ENCODE assay signal across 9 cellular contexts in the genomic region with DNA sequence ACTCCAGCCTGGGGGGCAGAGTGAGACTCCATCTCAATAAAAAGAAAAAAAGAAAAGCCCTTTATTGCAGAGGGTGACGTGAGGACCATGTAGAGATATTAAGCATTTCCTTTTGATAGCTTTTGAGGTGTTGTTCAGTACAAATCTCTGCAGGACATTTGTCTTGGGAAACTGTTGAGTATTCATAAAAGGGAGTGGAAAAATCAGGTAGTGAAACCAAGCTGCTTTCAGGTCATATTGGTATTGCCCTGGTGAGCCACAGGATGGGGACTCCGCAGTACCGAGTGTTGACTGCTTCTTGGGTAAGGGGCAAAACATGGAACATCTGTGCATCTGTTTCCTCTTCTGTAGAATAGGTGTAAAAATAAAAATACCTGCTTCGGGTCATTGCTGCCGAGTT. TPM values are rescaled to one million over a fixed set of nuclear protein-coding genes. Genes with fewer than 3 reads are reported as not detected.
DNase-seq lines count a peak whose midpoint lies in the region; ATAC-seq and TF ChIP-seq lines count a peak whose summit lies in the region.
"Had no signal": no experiment of that assay in that cellular context is flagged by ENCODE, and none has a peak within 500 bp of the region (broad histone marks: within the 10 kb centered on the region; RNA-seq: fewer than 3 reads in every experiment).

No MANE protein-coding gene starts in this region.

- peaks cover 53% of the 10 kb centered on the region for H3K4me1 Mint-ChIP-seq in nephron

- ATAC-seq in GM18867 (IDR thresholded peaks at IDR 0.05; ENCODE audit: unreplicated experiment) (peak; percentile 39), GM21786 (IDR thresholded peaks at IDR 0.05; ENCODE audit: unreplicated experiment) (peak; percentile 59), HG03558 (IDR thresholded peaks at IDR 0.05; ENCODE audit: extremely low read depth, unreplicated experiment) (peak; percentile 38)

- peaks cover 20% of the 10 kb centered on the region for H3K36me3 Mint-ChIP-seq in nephron (ENCODE audit: low read depth)

- peak overlapping the region in 1 of 3 experiments; percentile 26 for H3K4me3 Mint-ChIP-seq in nephron

- DNase-seq in H4 (ENCODE audit: low spot score) = no peak
- DNase-seq in NCI-H1105 (lab: John Stamatoyannopoulos, UW) = no peak
- no peak for DNase-seq in nucleus accumbens (lab: John Stamatoyannopoulos, UW)
- DNase-seq in mesenteric fat pad (ENCODE audit: low spot score) = no peak
- DNase-seq: NCI-H146 had no signal

- H3K27ac Mint-ChIP-seq in nephron = peak overlapping the region; percentile 91 to 96 (median 95)

- H3K27me3 Mint-ChIP-seq in nephron (ENCODE audit: low read depth) = no peaks in the 10 kb centered on the region

- H3K9me3 Mint-ChIP-seq in nephron = no peaks in the 10 kb centered on the region

- TF ChIP-seq CTCF in nephron (IDR thresholded peaks at IDR 0.05; ENCODE audit: unreplicated experiment in 3 of 3) = no peak

RNA-seq across cellular contexts. Expression of gene ITPR1, which starts 9.9 kb away (rescaled TPM):
- 4.6 and 5.8 TPM in 2 replicates for total RNA-seq in H4 (2014; rRNA removed; shearing (Covaris generic))
- 38.9 TPM for total RNA-seq in mesenteric fat pad

RNA-seq across cellular contexts. Expression of gene SUMF1, which starts 36.0 kb away (rescaled TPM):
- total RNA-seq in H4 (2014; rRNA removed; shearing (Covaris generic)) = 39.7 and 45.4 TPM in 2 replicates
- total RNA-seq in mesenteric fat pad = 32.3 TPM
